Comparison of ENCODE assay signal across 30 cellular contexts in the genomic region with DNA sequence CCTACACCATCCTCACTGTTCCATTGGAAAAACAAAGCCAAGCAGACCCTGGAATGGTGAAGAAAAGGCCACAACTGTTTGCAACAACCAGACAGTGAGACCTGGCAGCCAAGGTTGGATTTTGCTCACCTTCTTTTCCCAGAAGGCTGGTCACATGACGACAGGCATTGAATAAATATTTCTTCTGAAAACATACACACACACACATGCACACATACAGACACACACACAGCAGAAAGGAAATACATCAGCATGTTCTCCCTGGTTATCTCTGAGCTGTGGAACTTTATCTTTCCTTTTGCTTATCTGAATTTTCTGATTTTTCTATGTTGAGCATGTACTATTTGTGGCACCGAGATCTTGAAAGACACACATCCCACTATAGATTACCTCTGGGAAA.
"Had no signal": no experiment of that assay in that cellular context is flagged by ENCODE, and none has a peak within 500 bp of the region (broad histone marks: within the 10 kb centered on the region; RNA-seq: fewer than 3 reads in every experiment).

No MANE protein-coding gene starts in this region.

- H3K36me3 ChIP-seq: brain microvascular endothelial cell, gastrocnemius medialis, ovary, thyroid gland, upper lobe of left lung had no signal

- DNase-seq: activated CD4-positive, alpha-beta memory T cell treated with anti-CD3 and anti-CD28 coated beads for 36 hours; activated CD4-positive, alpha-beta T cell treated with anti-CD3 and anti-CD28 coated beads, Interleukin-2, amount 10 ng/mL, durations not matched to agents 24 days and 14 days; activated CD4-positive, CD25-positive, alpha-beta regulatory T cell treated with anti-CD3 and anti-CD28 coated beads, Interleukin-2, amount 50 U/mL, for 72 hours; activated CD8-positive, alpha-beta memory T cell treated with anti-CD3 and anti-CD28 coated beads, Interleukin-2, amount 50 U/mL, for 4 hours; activated gamma-delta T cell; activated naive CD4-positive, alpha-beta T cell treated with anti-CD3 and anti-CD28 coated beads, Interleukin-2, amount 10 ng/mL, durations not matched to agents 7 days and 5 days; activated naive CD8-positive, alpha-beta T cell treated with anti-CD3 and anti-CD28 coated beads, Interleukin-2, amount 10 ng/mL, durations not matched to agents 7 days and 5 days; activated T-cell treated with anti-CD3 and anti-CD28 coated beads, Interleukin-2, amount 50 U/mL, for 1 hour; brain microvascular endothelial cell; caudate nucleus; cortex of kidney; effector memory CD8-positive, alpha-beta T cell; erythroblast; gastrocnemius medialis; hypothalamus; immature natural killer cell; kidney; left colon; midbrain; naive thymus-derived CD4-positive, alpha-beta T cell; ovary; psoas muscle; stimulated activated CD4-positive, alpha-beta T cell treated with anti-CD3 and anti-CD28 coated beads, Interleukin-1b, Interleukin-23, amount 100 ng/mL, for 48 hours; stimulated activated CD4-positive, alpha-beta T cell treated with anti-CD3 and anti-CD28 coated beads, Interleukin-4, amount 100 ng/mL, for 4 hours; stimulated activated CD8-positive, alpha-beta memory T cell treated with anti-CD3 and anti-CD28 coated beads, Interleukin-4, amount 100 ng/mL, for 48 hours; stimulated activated naive CD8-positive, alpha-beta T cell treated with anti-CD3 and anti-CD28 coated beads, Interleukin-15, amount 100 ng/mL, for 72 hours; T1000; thyroid gland; upper lobe of left lung had no signal

- H3K9me3 ChIP-seq: gastrocnemius medialis, ovary, psoas muscle, thyroid gland, upper lobe of left lung had no signal

- H3K4me3 ChIP-seq: gastrocnemius medialis, ovary, psoas muscle, smooth muscle cell, thyroid gland, upper lobe of left lung had no signal

- H3K4me1 ChIP-seq: gastrocnemius medialis, psoas muscle, upper lobe of left lung had no signal

- H3K4me2 ChIP-seq: smooth muscle cell had no signal

- H3K27me3 ChIP-seq: brain microvascular endothelial cell, ovary, thyroid gland, upper lobe of left lung had no signal

- H3K27ac ChIP-seq: brain microvascular endothelial cell, gastrocnemius medialis, ovary, psoas muscle, thyroid gland, upper lobe of left lung had no signal
